In genomic region chr2:176187306-176188217, GRCh38 we compare ENCODE assay signal across 8 cellular contexts. TPM values are rescaled to one million over a fixed set of nuclear protein-coding genes. Genes with fewer than 3 reads are reported as not detected.
DNase-seq lines count a peak whose midpoint lies in the region; ATAC-seq, FAIRE-seq and TF ChIP-seq lines count a peak whose summit lies in the region.

No MANE protein-coding gene starts in this region.

- peaks cover 7 to 22% (median 11%) of the 10 kb centered on the region in 4 donors for H3K4me1 Mint-ChIP-seq in CD4-positive, CD25-positive, alpha-beta regulatory T cell
- H3K4me1 Mint-ChIP-seq in activated T-helper 2 cell treated with anti-CD3 and anti-CD28 coated beads, Interferon-gamma antibody, Interleukin-2, Interleukin-4, amounts not matched to agents 10 μg/mL and 5 μg/mL and 100 μg/mL, durations not matched to agents 14 hours and 24 hours and 36 hours (ENCODE audit: low read depth) = peaks cover 10% of the 10 kb centered on the region

- peaks cover 51% of the 10 kb centered on the region for H3K27me3 ChIP-seq in CD4-positive, CD25-positive, alpha-beta regulatory T cell (ENCODE audit: control insufficient read depth, insufficient read depth, low read length)
- H3K27me3 ChIP-seq in subcutaneous abdominal adipose tissue (ENCODE audit: control insufficient read depth in 5 of 5, insufficient read depth in 4 of 5, low read length in 5 of 5) = peaks cover 5 to 31% (median 11%) of the 10 kb centered on the region in 5 donors

- H3K36me3 Mint-ChIP-seq in CD4-positive, CD25-positive, alpha-beta regulatory T cell = peaks cover 3% of the 10 kb centered on the region
- H3K36me3 Mint-ChIP-seq in activated T-helper 2 cell treated with anti-CD3 and anti-CD28 coated beads, Interferon-gamma antibody, Interleukin-2, Interleukin-4, amounts not matched to agents 10 μg/mL and 5 μg/mL and 100 μg/mL, durations not matched to agents 14 hours and 24 hours and 36 hours (ENCODE audit: low read depth) = peaks cover 3% of the 10 kb centered on the region

- intact Hi-C loops in activated T-helper 2 cell treated with anti-CD3 and anti-CD28 coated beads, Interferon-gamma antibody, Interleukin-2, Interleukin-4, amounts not matched to agents 10 μg/mL and 5 μg/mL and 100 μg/mL, durations not matched to agents 14 hours and 24 hours and 36 hours (cut with micrococcal nuclease) = loop anchor here (2.0 kb wide), 1 partner anchor 369 kb away; no protein-coding TSS in a partner anchor
- intact Hi-C loops in kidney (cut with DNase I) = no loop called here

- no peak for TF ChIP-seq CTCF in HFF-Myc (IDR thresholded peaks at IDR 0.05; ENCODE audit: low read depth, low read length, missing control alignments)
- TF ChIP-seq CTCF in kidney (IDR thresholded peaks at IDR 0.05; ENCODE audit: borderline replicate concordance, extremely low read depth, insufficient read depth) = no peak

- H3K4me1 ChIP-seq in CD4-positive, CD25-positive, alpha-beta regulatory T cell (ENCODE audit: control insufficient read depth, insufficient read depth, low read length, poor library complexity, severe bottlenecking) = peaks cover 24% of the 10 kb centered on the region
- H3K4me1 ChIP-seq in kidney (ENCODE audit: control insufficient read depth in 1 of 2, insufficient read depth in 1 of 2, low read depth in 1 of 2, low read length in 2 of 2) (peaks cover 0 to 4% of the 10 kb centered on the region in 2 donors), subcutaneous abdominal adipose tissue (ENCODE audit: control insufficient read depth in 5 of 5, insufficient read depth in 5 of 5, low read length in 5 of 5) (peaks cover 0 to 27% (median 21%) of the 10 kb centered on the region in 5 donors)

- peak overlapping the region; percentile 66 for H3K4me3 ChIP-seq in CD4-positive, CD25-positive, alpha-beta regulatory T cell (ENCODE audit: low read depth, low read length)
- peak overlapping the region; percentile 36 for H3K4me3 ChIP-seq in HFF-Myc (replicated peaks; ENCODE audit: low read depth, low read length)
- H3K4me3 ChIP-seq in kidney (ENCODE audit: low read length in 2 of 2) = peak overlapping the region; percentile 85 to 96
- peak overlapping the region; percentile 77 to 84 (median 82) for H3K4me3 ChIP-seq in subcutaneous abdominal adipose tissue (ENCODE audit: low read depth in 1 of 5, low read length in 5 of 5)

- no peak overlapping the region for H3K27ac Mint-ChIP-seq in CD4-positive, CD25-positive, alpha-beta regulatory T cell
- no peak overlapping the region for H3K27ac Mint-ChIP-seq in activated T-helper 2 cell treated with anti-CD3 and anti-CD28 coated beads, Interferon-gamma antibody, Interleukin-2, Interleukin-4, amounts not matched to agents 10 μg/mL and 5 μg/mL and 100 μg/mL, durations not matched to agents 14 hours and 24 hours and 36 hours

- no peak for ATAC-seq in CD4-positive, CD25-positive, alpha-beta regulatory T cell (ENCODE audit: low read depth in 2 of 2)
- ATAC-seq in GM18858 (IDR thresholded peaks at IDR 0.05; ENCODE audit: unreplicated experiment) = no peak

- H3K9ac ChIP-seq in kidney (ENCODE audit: low read length in 2 of 2) (peak overlapping the region; percentile 73 to 88), subcutaneous abdominal adipose tissue (ENCODE audit: low read length in 5 of 5) (peak overlapping the region in 3 of 5 donors; percentile 57 to 71 (median 62))

- H3K9me3 Mint-ChIP-seq in CD4-positive, CD25-positive, alpha-beta regulatory T cell = peaks cover 0 to 11% (median 0%) of the 10 kb centered on the region in 7 donors
- no peaks in the 10 kb centered on the region for H3K9me3 Mint-ChIP-seq in activated T-helper 2 cell treated with anti-CD3 and anti-CD28 coated beads, Interferon-gamma antibody, Interleukin-2, Interleukin-4, amounts not matched to agents 10 μg/mL and 5 μg/mL and 100 μg/mL, durations not matched to agents 14 hours and 24 hours and 36 hours

- no peak overlapping the region for H3K27ac ChIP-seq in CD4-positive, CD25-positive, alpha-beta regulatory T cell (ENCODE audit: insufficient read depth, low read length, poor library complexity, severe bottlenecking)
- H3K27ac ChIP-seq in kidney (ENCODE audit: low read depth in 2 of 2, low read length in 2 of 2) = peak overlapping the region; percentile 77 to 83
- peak overlapping the region; percentile 40 for H3K27ac ChIP-seq in subcutaneous abdominal adipose tissue (ENCODE audit: low read depth, low read length)

- no peaks in the 10 kb centered on the region for H3K36me3 ChIP-seq in CD4-positive, CD25-positive, alpha-beta regulatory T cell (ENCODE audit: control insufficient read depth, insufficient read depth, low read length)
- H3K36me3 ChIP-seq in kidney (ENCODE audit: control insufficient read depth in 1 of 2, insufficient read depth in 2 of 2, low read length in 2 of 2) (no peaks in the 10 kb centered on the region), subcutaneous abdominal adipose tissue (ENCODE audit: control insufficient read depth in 5 of 5, insufficient read depth in 5 of 5, low read length in 5 of 5) (no peaks in the 10 kb centered on the region)

- H3K27me3 Mint-ChIP-seq in CD4-positive, CD25-positive, alpha-beta regulatory T cell = peaks cover 89% of the 10 kb centered on the region
- H3K27me3 Mint-ChIP-seq in activated T-helper 2 cell treated with anti-CD3 and anti-CD28 coated beads, Interferon-gamma antibody, Interleukin-2, Interleukin-4, amounts not matched to agents 10 μg/mL and 5 μg/mL and 100 μg/mL, durations not matched to agents 14 hours and 24 hours and 36 hours (ENCODE audit: low read depth) = peaks cover 74% of the 10 kb centered on the region

- DNase-seq in CD4-positive, CD25-positive, alpha-beta regulatory T cell = no peak
- DNase-seq in HFF-Myc (ENCODE audit: extremely low read depth, low read depth) = no peak
- no peak for DNase-seq in activated T-helper 2 cell treated with anti-CD3 and anti-CD28 coated beads, Interferon-gamma antibody, Interleukin-2, Interleukin-4, amounts not matched to agents 10 μg/mL and 5 μg/mL and 100 μg/mL, durations not matched to agents 14 hours and 24 hours and 36 hours (ENCODE audit: low spot score)
- DNase-seq in kidney = no peak
- no peak for DNase-seq in OCI-M2 (lab: John Stamatoyannopoulos, UW; ENCODE audit: unreplicated experiment)
- no peak for DNase-seq in NOMO-1 treated with DMSO at 0.1 percent for 48 hours (lab: John Stamatoyannopoulos, UW; ENCODE audit: unreplicated experiment)

- H3K4me3 Mint-ChIP-seq in CD4-positive, CD25-positive, alpha-beta regulatory T cell = peak overlapping the region; percentile 36 to 90 (median 86)
- H3K4me3 Mint-ChIP-seq in activated T-helper 2 cell treated with anti-CD3 and anti-CD28 coated beads, Interferon-gamma antibody, Interleukin-2, Interleukin-4, amounts not matched to agents 10 μg/mL and 5 μg/mL and 100 μg/mL, durations not matched to agents 14 hours and 24 hours and 36 hours (ENCODE audit: low read depth) = peak overlapping the region; percentile 76

- H3K9me3 ChIP-seq in CD4-positive, CD25-positive, alpha-beta regulatory T cell (ENCODE audit: control insufficient read depth in 2 of 2, low read length in 2 of 2) = no peaks in the 10 kb centered on the region
- H3K9me3 ChIP-seq in kidney (ENCODE audit: control insufficient read depth in 1 of 2, low read length in 2 of 2) (no peaks in the 10 kb centered on the region), subcutaneous abdominal adipose tissue (ENCODE audit: control insufficient read depth in 5 of 5, low read length in 5 of 5) (no peaks in the 10 kb centered on the region)

- FAIRE-seq in kidney (lab: Jason Lieb, UNC) = no peak

RNA-seq across cellular contexts. Expression of gene HOXD1, which starts 0.9 kb away (rescaled TPM):
- not detected for total RNA-seq in CD4-positive, CD25-positive, alpha-beta regulatory T cell
- not detected for polyA plus RNA-seq in CD4-positive, CD25-positive, alpha-beta regulatory T cell
- total RNA-seq in activated T-helper 2 cell treated with anti-CD3 and anti-CD28 coated beads, Interferon-gamma antibody, Interleukin-2, Interleukin-4, amounts not matched to agents 10 μg/mL and 5 μg/mL and 100 μg/mL, durations not matched to agents 14 hours and 24 hours and 36 hours = not detected in 2 replicates
- total RNA-seq in kidney = 11.3 TPM
- polyA plus RNA-seq in kidney (ENCODE audit: insufficient read depth, low read depth, low replicate concordance) = 4.3 TPM

RNA-seq across cellular contexts. Expression of gene HOXD3, which starts 30.5 kb away (rescaled TPM):
- not detected for total RNA-seq in CD4-positive, CD25-positive, alpha-beta regulatory T cell
- polyA plus RNA-seq in CD4-positive, CD25-positive, alpha-beta regulatory T cell = not detected
- not detected in 2 replicates for total RNA-seq in activated T-helper 2 cell treated with anti-CD3 and anti-CD28 coated beads, Interferon-gamma antibody, Interleukin-2, Interleukin-4, amounts not matched to agents 10 μg/mL and 5 μg/mL and 100 μg/mL, durations not matched to agents 14 hours and 24 hours and 36 hours
- total RNA-seq in kidney = 29.3 TPM
- polyA plus RNA-seq in kidney (ENCODE audit: insufficient read depth, low read depth, low replicate concordance) = 16.9 TPM

RNA-seq across cellular contexts. Expression of gene HOXD4, which starts 36.2 kb away (rescaled TPM):
- not detected for total RNA-seq in CD4-positive, CD25-positive, alpha-beta regulatory T cell
- polyA plus RNA-seq in CD4-positive, CD25-positive, alpha-beta regulatory T cell = not detected
- not detected in 2 replicates for total RNA-seq in activated T-helper 2 cell treated with anti-CD3 and anti-CD28 coated beads, Interferon-gamma antibody, Interleukin-2, Interleukin-4, amounts not matched to agents 10 μg/mL and 5 μg/mL and 100 μg/mL, durations not matched to agents 14 hours and 24 hours and 36 hours
- 27.8 TPM for total RNA-seq in kidney
- polyA plus RNA-seq in kidney (ENCODE audit: insufficient read depth, low read depth, low replicate concordance) = 12.1 TPM

RNA-seq across cellular contexts. Expression of gene HOXD8, which starts 58.1 kb away (rescaled TPM):
- total RNA-seq in CD4-positive, CD25-positive, alpha-beta regulatory T cell = not detected
- not detected for polyA plus RNA-seq in CD4-positive, CD25-positive, alpha-beta regulatory T cell
- not detected in 2 replicates for total RNA-seq in activated T-helper 2 cell treated with anti-CD3 and anti-CD28 coated beads, Interferon-gamma antibody, Interleukin-2, Interleukin-4, amounts not matched to agents 10 μg/mL and 5 μg/mL and 100 μg/mL, durations not matched to agents 14 hours and 24 hours and 36 hours
- total RNA-seq in kidney = 76.5 TPM
- polyA plus RNA-seq in kidney (ENCODE audit: insufficient read depth, low read depth, low replicate concordance) = 122 TPM

Comparison
In these comparisons a context has a peak if more than half of its experiments do, and no peak if none do; other contexts are left out.
1. H3K4me3 ChIP-seq: peak in every context shown above with its lines; median percentile 90 in kidney; 82 in subcutaneous abdominal adipose tissue; 66 in CD4-positive, CD25-positive, alpha-beta regulatory T cell; 36 in HFF-Myc.
2. RNA of gene HOXD1, which starts 0.9 kb away (total RNA-seq): 11.3 TPM in kidney (single experiment); not detected in CD4-positive, CD25-positive, alpha-beta regulatory T cell (single experiment) and not detected in activated T-helper 2 cell treated with anti-CD3 and anti-CD28 coated beads, Interferon-gamma antibody, Interleukin-2, Interleukin-4, amounts not matched to agents 10 μg/mL and 5 μg/mL and 100 μg/mL, durations not matched to agents 14 hours and 24 hours and 36 hours; every median in the first group is over 10 times any median in the second.
3. RNA of gene HOXD3, which starts 30.5 kb away (total RNA-seq): 29.3 TPM in kidney (single experiment); not detected in CD4-positive, CD25-positive, alpha-beta regulatory T cell (single experiment) and not detected in activated T-helper 2 cell treated with anti-CD3 and anti-CD28 coated beads, Interferon-gamma antibody, Interleukin-2, Interleukin-4, amounts not matched to agents 10 μg/mL and 5 μg/mL and 100 μg/mL, durations not matched to agents 14 hours and 24 hours and 36 hours; every median in the first group is over 10 times any median in the second.
4. RNA of gene HOXD4, which starts 36.2 kb away (total RNA-seq): 27.8 TPM in kidney (single experiment); not detected in CD4-positive, CD25-positive, alpha-beta regulatory T cell (single experiment) and not detected in activated T-helper 2 cell treated with anti-CD3 and anti-CD28 coated beads, Interferon-gamma antibody, Interleukin-2, Interleukin-4, amounts not matched to agents 10 μg/mL and 5 μg/mL and 100 μg/mL, durations not matched to agents 14 hours and 24 hours and 36 hours; every median in the first group is over 10 times any median in the second.